In genomic region chr9:134376386-134377142, GRCh38 we compare ENCODE assay signal across 1 cellular context.
TF ChIP-seq lines count a peak whose summit lies in the region.

No MANE protein-coding gene starts in this region.

TF ChIP-seq in IMR-90, 13 proteins besides CTCF, POLR2A, EP300 and RAD21 (continued from another document):
- no peak for TF ChIP-seq ELK1 (IDR thresholded peaks at IDR 0.05; ENCODE audit: borderline replicate concordance, low read depth, low read length)
- no peak for TF ChIP-seq MXI1 (IDR thresholded peaks at IDR 0.05; ENCODE audit: borderline replicate concordance, low read depth, low read length)
- TF ChIP-seq NFE2L2 (IDR thresholded peaks at IDR 0.05; ENCODE audit: low read depth, low read length): no peak
- TF ChIP-seq MAFK (IDR thresholded peaks at IDR 0.05; ENCODE audit: low read depth, low read length): no peak
- no peak for TF ChIP-seq BHLHE40 (IDR thresholded peaks at IDR 0.05; ENCODE audit: low read depth, low read length)
- TF ChIP-seq CEBPB (IDR thresholded peaks at IDR 0.05; ENCODE audit: low read depth, low read length): no peak
- TF ChIP-seq SMC3 (IDR thresholded peaks at IDR 0.05; ENCODE audit: low read depth, low read length): no peak
TF ChIP-seq in IMR-90: peak in this region for 0.
